In genomic region chr1:65687435-65688214, GRCh38 we compare ENCODE assay signal across 8 cellular contexts.
A peak's percentile ranks its signal among the peaks of the same experiment; 100 is the strongest.
DNase-seq lines count a peak whose midpoint lies in the region; ATAC-seq and TF ChIP-seq lines count a peak whose summit lies in the region.

No MANE protein-coding gene starts in this region.

- H3K36me3 ChIP-seq in A673 (ENCODE audit: insufficient read depth, low read length, poor library complexity, severe bottlenecking) = no peaks in the 10 kb centered on the region

- H3K27ac ChIP-seq in A673 (ENCODE audit: low read depth, low read length, poor library complexity, severe bottlenecking) = no peak overlapping the region

- no peaks in the 10 kb centered on the region for H3K27me3 ChIP-seq in A673 (replicated peaks; ENCODE audit: insufficient read depth, low read depth, low read length, poor library complexity)

- peak; percentile 81 for DNase-seq in A673 (ENCODE audit: low spot score)
- peak; percentile 80 for DNase-seq in NCI-H2227 (lab: John Stamatoyannopoulos, UW; ENCODE audit: unreplicated experiment)
- peak; percentile 40 to 84 (median 61) for DNase-seq in activated CD4-positive, CD25-positive, alpha-beta regulatory T cell (lab: John Stamatoyannopoulos, UW)
- peak; percentile 61 for DNase-seq in central memory CD4-positive, alpha-beta T cell
- DNase-seq in kidney tubule cell (ENCODE audit: low spot score) = peak; percentile 76
- DNase-seq in stimulated activated CD4-positive, alpha-beta T cell treated with anti-CD3 and anti-CD28 coated beads, Interleukin-1b, Interleukin-23, amount 100 ng/mL, for 4 hours (ENCODE audit: low read depth in 2 of 2) = peak; percentile 70 to 78

- CTCF ChIA-PET in A673 (lab: Charles Lee) = interaction anchor here (0.5 to 1.7 kb wide), 10 partner anchors 8 to 1446 kb away, joined by 3 to 18 read pairs (median 3); partner anchors contain the start of genes LEPR and LEPROT

- intact Hi-C loops in A673 (cut with micrococcal nuclease; ENCODE audit: unreplicated experiment) = loop anchor here (2.0 to 5.0 kb wide), 4 partner anchors 257 to 625 kb away; no protein-coding TSS in a partner anchor

- TF ChIP-seq CTCF in A673 (conservative IDR thresholded peaks at IDR 0.05; ENCODE audit: low read depth, low read length) = peak; percentile 91

- H3K9me3 ChIP-seq in A673 (ENCODE audit: low read depth, low read length, poor library complexity, severe bottlenecking) = no peaks in the 10 kb centered on the region

- no peak overlapping the region for H3K4me3 ChIP-seq in A673 (ENCODE audit: low read depth, low read length, poor library complexity, severe bottlenecking)

- peak; percentile 93 for ATAC-seq in GM18517 (IDR thresholded peaks at IDR 0.05; ENCODE audit: unreplicated experiment)
- ATAC-seq in HG03064 (IDR thresholded peaks at IDR 0.05; ENCODE audit: low read depth, unreplicated experiment) = peak; percentile 90

- POLR2A ChIA-PET in A673 (lab: Charles Lee; ENCODE audit: low non-redundant PET) = no interaction called here

- no TSS peak for BruUV-seq in A673 (replicated peaks; lab: Mats Ljungman, UMichigan)

- H3K4me1 ChIP-seq in A673 (ENCODE audit: insufficient read depth, low read length, poor library complexity, severe bottlenecking) = peaks cover 4% of the 10 kb centered on the region
